ENCODE assay signal across 28 cellular contexts in the genomic region with DNA sequence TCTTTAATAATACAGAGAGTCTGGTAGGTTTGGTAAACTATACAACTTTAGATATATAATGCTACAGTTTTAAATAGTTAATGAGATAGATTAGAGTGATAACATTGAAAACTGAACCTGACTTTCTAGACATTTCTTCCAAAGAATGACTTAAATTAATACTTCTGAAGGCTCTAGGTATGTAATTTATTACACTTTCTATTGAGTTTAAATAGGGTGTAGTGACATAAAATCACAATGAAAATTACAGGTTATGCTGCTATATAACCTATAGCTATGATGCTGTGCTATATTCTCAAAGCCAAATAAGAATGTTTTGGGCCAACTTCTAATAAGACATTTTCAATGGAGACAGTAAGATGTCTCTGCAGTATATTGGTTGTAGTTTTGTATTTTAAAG.
"Had no signal": no experiment of that assay in that cellular context is flagged by ENCODE, and none has a peak within 500 bp of the region (broad histone marks: within the 10 kb centered on the region; RNA-seq: fewer than 3 reads in every experiment).

No MANE protein-coding gene starts in this region.

- H3K27me3 Mint-ChIP-seq: activated CD4-positive, alpha-beta memory T cell treated with anti-CD3 and anti-CD28 coated beads for 36 hours; activated CD4-positive, alpha-beta T cell treated with anti-CD3 and anti-CD28 coated beads for 36 hours; activated CD4-positive, alpha-beta T cell treated with anti-CD3 and anti-CD28 coated beads, Interleukin-2, amount 10 ng/mL, durations not matched to agents 7 days and 5 days; activated naive CD8-positive, alpha-beta T cell; activated naive CD8-positive, alpha-beta T cell treated with anti-CD3 and anti-CD28 coated beads, Interleukin-2, amount 50 U/mL, for 24 hours; brain had no signal

- H3K27ac ChIP-seq: SJCRH30, SK-N-MC had no signal

- H3K36me3 ChIP-seq: MG63, SJCRH30 had no signal

- H3K9me3 Mint-ChIP-seq: activated CD4-positive, alpha-beta memory T cell treated with anti-CD3 and anti-CD28 coated beads for 36 hours; activated CD4-positive, alpha-beta T cell treated with anti-CD3 and anti-CD28 coated beads, Interleukin-2, amount 10 ng/mL, durations not matched to agents 7 days and 5 days; activated naive CD4-positive, alpha-beta T cell treated with anti-CD3 and anti-CD28 coated beads, Interleukin-2, amount 10 ng/mL, durations not matched to agents 7 days and 5 days; activated naive CD8-positive, alpha-beta T cell treated with anti-CD3 and anti-CD28 coated beads, Interleukin-2, amount 50 U/mL, for 24 hours had no signal

- H3K4me3 Mint-ChIP-seq: activated CD4-positive, alpha-beta memory T cell treated with anti-CD3 and anti-CD28 coated beads for 36 hours; activated CD4-positive, alpha-beta T cell treated with anti-CD3 and anti-CD28 coated beads for 36 hours; activated CD4-positive, alpha-beta T cell treated with anti-CD3 and anti-CD28 coated beads, Interleukin-2, amount 10 ng/mL, durations not matched to agents 7 days and 5 days; activated naive CD4-positive, alpha-beta T cell treated with anti-CD3 and anti-CD28 coated beads, Interleukin-2, amount 10 ng/mL, durations not matched to agents 7 days and 5 days; activated naive CD8-positive, alpha-beta T cell; activated naive CD8-positive, alpha-beta T cell treated with anti-CD3 and anti-CD28 coated beads, Interleukin-2, amount 50 U/mL, for 24 hours; activated T-cell treated with anti-CD3 and anti-CD28 coated beads, Interleukin-2, amount 50 U/mL, for 4 hours; activated T-helper 1 cell treated with anti-CD3 and anti-CD28 coated beads, Interleukin-12 subunit alpha, Interleukin-12 subunit beta, Interleukin-2, Interleukin-4 antibody, amounts not matched to agents 30 ng/mL and 10 ng/mL and 1 ng/mL, durations not matched to agents 14 hours and 24 hours and 36 hours; T-helper 2 cell treated with Interferon-gamma antibody and Interleukin-4, amounts not matched to agents 5 μg/mL and 100 μg/mL, for 36 hours; WTC11 had no signal

- H3K4me3 ChIP-seq: MG63, SJCRH30, SK-N-MC had no signal

- H3K27ac Mint-ChIP-seq: activated CD4-positive, alpha-beta memory T cell treated with anti-CD3 and anti-CD28 coated beads for 36 hours; activated CD4-positive, alpha-beta T cell treated with anti-CD3 and anti-CD28 coated beads for 36 hours; activated CD4-positive, alpha-beta T cell treated with anti-CD3 and anti-CD28 coated beads, Interleukin-2, amount 10 ng/mL, durations not matched to agents 7 days and 5 days; activated naive CD4-positive, alpha-beta T cell treated with anti-CD3 and anti-CD28 coated beads, Interleukin-2, amount 10 ng/mL, durations not matched to agents 7 days and 5 days; activated naive CD8-positive, alpha-beta T cell; activated naive CD8-positive, alpha-beta T cell treated with anti-CD3 and anti-CD28 coated beads, Interleukin-2, amount 50 U/mL, for 24 hours; activated T-helper 1 cell treated with anti-CD3 and anti-CD28 coated beads, Interleukin-12 subunit alpha, Interleukin-12 subunit beta, Interleukin-2, Interleukin-4 antibody, amounts not matched to agents 30 ng/mL and 10 ng/mL and 1 ng/mL, durations not matched to agents 14 hours and 24 hours and 36 hours; brain; T-helper 2 cell treated with Interferon-gamma antibody and Interleukin-4, amounts not matched to agents 5 μg/mL and 100 μg/mL, for 36 hours; WTC11 had no signal

- H3K27me3 ChIP-seq: MG63, SJCRH30 had no signal

- ATAC-seq: activated CD4-positive, alpha-beta T cell treated with anti-CD3 and anti-CD28 coated beads for 36 hours; activated CD4-positive, CD25-positive, alpha-beta regulatory T cell treated with anti-CD3 and anti-CD28 coated beads, Interleukin-2, amount 50 U/mL, for 24 hours; activated naive CD8-positive, alpha-beta T cell treated with anti-CD3 and anti-CD28 coated beads, Interleukin-2, amount 50 U/mL, for 24 hours; activated T-cell treated with anti-CD3 and anti-CD28 coated beads, Interleukin-2, amount 50 U/mL, for 4 hours; Panc1; WTC11 had no signal

- DNase-seq: activated CD4-positive, alpha-beta memory T cell treated with anti-CD3 and anti-CD28 coated beads for 36 hours; activated CD4-positive, alpha-beta T cell treated with anti-CD3 and anti-CD28 coated beads for 36 hours; activated CD4-positive, alpha-beta T cell treated with anti-CD3 and anti-CD28 coated beads, Interleukin-2, amount 10 ng/mL, durations not matched to agents 7 days and 5 days; activated CD8-positive, alpha-beta memory T cell treated with anti-CD3 and anti-CD28 coated beads, Interleukin-2, amount 50 U/mL, for 4 hours; activated naive CD4-positive, alpha-beta T cell treated with anti-CD3 and anti-CD28 coated beads, Interleukin-2, amount 10 ng/mL, durations not matched to agents 7 days and 5 days; activated naive CD8-positive, alpha-beta T cell treated with anti-CD3 and anti-CD28 coated beads, Interleukin-2, amount 50 U/mL, for 24 hours; activated T-cell treated with anti-CD3 and anti-CD28 coated beads for 4 hours; activated T-cell treated with anti-CD3 and anti-CD28 coated beads, Interleukin-2, amount 50 U/mL, for 4 hours; anterior cingulate cortex; central memory CD4-positive, alpha-beta T cell; MG63; NCI-H1048; NCI-H1105 treated with DMSO at 0.1 percent for 48 hours; NCI-H1436; NCI-H1694; NCI-H1930; NCI-H2081 treated with DMSO at 0.1 percent for 48 hours; NCI-H510A treated with DMSO at 0.1 percent for 48 hours; SHP77; SJCRH30 had no signal

- H3K9me3 ChIP-seq: MG63, SJCRH30 had no signal

- H3K36me3 Mint-ChIP-seq: activated CD4-positive, alpha-beta memory T cell treated with anti-CD3 and anti-CD28 coated beads for 36 hours; activated naive CD8-positive, alpha-beta T cell had no signal
